ENCODE assay signal across 2 cellular contexts in genomic region chr7:159240962-159241361, GRCh38.
TF ChIP-seq lines count a peak whose summit lies in the region.

No MANE protein-coding gene starts in this region.

TF ChIP-seq in HCT116, 20 proteins besides CTCF, POLR2A, EP300 and RAD21 (continued from another document):
- no peak for TF ChIP-seq JUND (IDR thresholded peaks at IDR 0.05)
- no peak for TF ChIP-seq ATF3 (IDR thresholded peaks at IDR 0.05)
- no peak for TF ChIP-seq SRF (IDR thresholded peaks at IDR 0.05; ENCODE audit: low read depth)
- TF ChIP-seq ZNF274 (IDR thresholded peaks at IDR 0.05; ENCODE audit: low read depth, low read length): no peak
- TF ChIP-seq FOSL1 (IDR thresholded peaks at IDR 0.05; ENCODE audit: low read depth): no peak
- TF ChIP-seq, protein P1, sequence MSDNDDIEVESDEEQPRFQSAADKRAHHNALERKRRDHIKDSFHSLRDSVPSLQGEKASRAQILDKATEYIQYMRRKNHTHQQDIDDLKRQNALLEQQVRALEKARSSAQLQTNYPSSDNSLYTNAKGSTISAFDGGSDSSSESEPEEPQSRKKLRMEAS (IDR thresholded peaks at IDR 0.05): no peak
- TF ChIP-seq EZH2phosphoT487 (IDR thresholded peaks at IDR 0.05; ENCODE audit: borderline replicate concordance): no peak

TF ChIP-seq in K562, 482 proteins besides CTCF, POLR2A, EP300 and RAD21:
- no peak for TF ChIP-seq HMBOX1 (IDR thresholded peaks at IDR 0.05)
